16 cellular contexts compared by ENCODE assay signal in genomic region chr3:171862993-171863521, GRCh38. TPM values are rescaled to one million over a fixed set of nuclear protein-coding genes. Genes with fewer than 3 reads are reported as not detected.
A peak's percentile ranks its signal among the peaks of the same experiment; 100 is the strongest.
DNase-seq lines count a peak whose midpoint lies in the region; ATAC-seq and TF ChIP-seq lines count a peak whose summit lies in the region.
"Had no signal": no experiment of that assay in that cellular context is flagged by ENCODE, and none has a peak within 500 bp of the region (broad histone marks: within the 10 kb centered on the region; RNA-seq: fewer than 3 reads in every experiment).

No MANE protein-coding gene starts in this region.

- no peak overlapping the region for H3K4me3 Mint-ChIP-seq in activated naive CD8-positive, alpha-beta T cell treated with anti-CD3 and anti-CD28 coated beads, Interleukin-2, amount 50 U/mL, for 24 hours
- H3K4me3 Mint-ChIP-seq in activated naive CD8-positive, alpha-beta T cell treated with anti-CD3 and anti-CD28 coated beads for 36 hours = no peak overlapping the region
- H3K4me3 Mint-ChIP-seq: activated CD4-positive, alpha-beta T cell treated with anti-CD3 and anti-CD28 coated beads, Interleukin-2, amount 10 ng/mL, durations not matched to agents 7 days and 5 days; activated T-helper 1 cell treated with anti-CD3 and anti-CD28 coated beads, Interleukin-12 subunit alpha, Interleukin-12 subunit beta, Interleukin-2, Interleukin-4 antibody, amounts not matched to agents 30 ng/mL and 10 ng/mL and 1 ng/mL, durations not matched to agents 14 hours and 24 hours and 36 hours had no signal

- no peak for TF ChIP-seq POLR2A in uterus (IDR thresholded peaks at IDR 0.05)

- no peaks in the 10 kb centered on the region for H3K27me3 ChIP-seq in uterus
- no peaks in the 10 kb centered on the region for H3K27me3 ChIP-seq in GM23248 (replicated peaks; ENCODE audit: insufficient read depth)
- no peaks in the 10 kb centered on the region for H3K27me3 ChIP-seq in right cardiac atrium (ENCODE audit: control insufficient read depth, insufficient read depth)

- H3K9me2 ChIP-seq in GM23248 (ENCODE audit: insufficient read depth) = no peaks in the 10 kb centered on the region

- H3K9ac ChIP-seq in GM23248 = no peak overlapping the region

- no peaks in the 10 kb centered on the region for H4K20me1 ChIP-seq in GM23248 (ENCODE audit: insufficient read depth)

- DNase-seq in activated naive CD8-positive, alpha-beta T cell treated with anti-CD3 and anti-CD28 coated beads, Interleukin-2, amount 50 U/mL, for 24 hours = no peak
- DNase-seq in activated naive CD8-positive, alpha-beta T cell treated with anti-CD3 and anti-CD28 coated beads for 36 hours = no peak
- peak; percentile 76 for DNase-seq in dedifferentiated amniotic fluid mesenchymal stem cell (ENCODE audit: extremely low spot score)
- DNase-seq in uterus = no peak
- no peak for DNase-seq in GM23248
- DNase-seq in right cardiac atrium = no peak
- DNase-seq: activated CD4-positive, alpha-beta T cell treated with anti-CD3 and anti-CD28 coated beads, Interleukin-2, amount 10 ng/mL, durations not matched to agents 7 days and 5 days; mucosa of descending colon had no signal

- peaks cover 3% of the 10 kb centered on the region for H3K9me3 Mint-ChIP-seq in activated naive CD8-positive, alpha-beta T cell treated with anti-CD3 and anti-CD28 coated beads, Interleukin-2, amount 50 U/mL, for 24 hours
- peaks cover 5% of the 10 kb centered on the region for H3K9me3 Mint-ChIP-seq in activated naive CD8-positive, alpha-beta T cell treated with anti-CD3 and anti-CD28 coated beads for 36 hours

- no peak overlapping the region for H2AFZ ChIP-seq in GM23248

- H3K36me3 Mint-ChIP-seq in activated naive CD8-positive, alpha-beta T cell treated with anti-CD3 and anti-CD28 coated beads, Interleukin-2, amount 50 U/mL, for 24 hours (ENCODE audit: low read depth) = peaks cover 2% of the 10 kb centered on the region
- H3K36me3 Mint-ChIP-seq in activated naive CD8-positive, alpha-beta T cell treated with anti-CD3 and anti-CD28 coated beads for 36 hours = no peaks in the 10 kb centered on the region
- H3K36me3 Mint-ChIP-seq: brain had no signal

- no peak for TF ChIP-seq CTCF in uterus (IDR thresholded peaks at IDR 0.05)

- H3K27me3 Mint-ChIP-seq in activated naive CD8-positive, alpha-beta T cell treated with anti-CD3 and anti-CD28 coated beads, Interleukin-2, amount 50 U/mL, for 24 hours = peaks cover 6% of the 10 kb centered on the region
- no peaks in the 10 kb centered on the region for H3K27me3 Mint-ChIP-seq in activated naive CD8-positive, alpha-beta T cell treated with anti-CD3 and anti-CD28 coated beads for 36 hours
- H3K27me3 Mint-ChIP-seq: brain had no signal

- ATAC-seq in activated naive CD8-positive, alpha-beta T cell treated with anti-CD3 and anti-CD28 coated beads, Interleukin-2, amount 50 U/mL, for 24 hours = peak; percentile 33
- no peak for ATAC-seq in GM18511 (IDR thresholded peaks at IDR 0.05; ENCODE audit: unreplicated experiment)
- ATAC-seq in right cardiac atrium = no peak
- ATAC-seq: A549, mucosa of descending colon, sciatic nerve had no signal

- in situ Hi-C loops in GM23248 (cut with MboI) = no loop called here

- H3K79me2 ChIP-seq in GM23248 (ENCODE audit: insufficient read depth) = no peaks in the 10 kb centered on the region

- no peak overlapping the region for H3K4me2 ChIP-seq in GM23248 (ENCODE audit: unreplicated experiment)
- H3K4me2 ChIP-seq: A549 had no signal

- H3K27ac ChIP-seq in mesodermal cell (ENCODE audit: low read depth, low read length, severe bottlenecking) (peak overlapping the region; percentile 31), uterus (peak overlapping the region; percentile 43 to 61), GM23248 (no peak overlapping the region), right cardiac atrium (ENCODE audit: low read length) (no peak overlapping the region)
- H3K27ac ChIP-seq: A549 had no signal

- no peaks in the 10 kb centered on the region for H3K36me3 ChIP-seq in mesodermal cell (ENCODE audit: control insufficient read depth, insufficient read depth, low read length)
- H3K36me3 ChIP-seq in uterus = no peaks in the 10 kb centered on the region
- H3K36me3 ChIP-seq in GM23248 (ENCODE audit: low read depth) = no peaks in the 10 kb centered on the region

- intact Hi-C loops in uterus (cut with DNase I; ENCODE audit: low total_unique reads) = no loop called here
- intact Hi-C loops in right cardiac atrium (cut with DNase I) = no loop called here

- no peaks in the 10 kb centered on the region for H3F3A ChIP-seq in GM23248 (ENCODE audit: insufficient read depth)

- WGBS in mesodermal cell (ENCODE audit: insufficient coverage in 2 of 2), 2 experiments = 51 to 65% methylated on average over 4 to 7 of the region's 11 CpGs
- WGBS in GM23248 (ENCODE audit: low coverage in 1 of 2, low lambda C conversion rate in 2 of 2, missing lambda C conversion rate in 2 of 2), 2 experiments = 64 to 67% methylated on average over 11 of the region's 11 CpGs
- WGBS in right cardiac atrium = 36% methylated on average over 11 of the region's 11 CpGs

- H3K4me1 Mint-ChIP-seq in activated naive CD8-positive, alpha-beta T cell treated with anti-CD3 and anti-CD28 coated beads, Interleukin-2, amount 50 U/mL, for 24 hours = no peaks in the 10 kb centered on the region
- peaks cover 1% of the 10 kb centered on the region for H3K4me1 Mint-ChIP-seq in activated naive CD8-positive, alpha-beta T cell treated with anti-CD3 and anti-CD28 coated beads for 36 hours

- H3K9me3 ChIP-seq in mesodermal cell (ENCODE audit: control insufficient read depth, low read length) (no peaks in the 10 kb centered on the region), uterus (no peaks in the 10 kb centered on the region), GM23248 (ENCODE audit: low read depth) (no peaks in the 10 kb centered on the region), right cardiac atrium (ENCODE audit: control insufficient read depth, low read length) (no peaks in the 10 kb centered on the region)
- H3K9me3 ChIP-seq: A549, mucosa of descending colon had no signal

- H3K4me1 ChIP-seq in mesodermal cell (ENCODE audit: control insufficient read depth, insufficient read depth, low read length, poor library complexity, severe bottlenecking) (peaks cover 19% of the 10 kb centered on the region), uterus (no peaks in the 10 kb centered on the region), GM23248 (ENCODE audit: insufficient read depth) (0 out of 2 replicates have a peak, but pooled peaks cover 9% of the 10 kb centered on the region), right cardiac atrium (ENCODE audit: control insufficient read depth, insufficient read depth, low read length) (peaks cover 4% of the 10 kb centered on the region)
- H3K4me1 ChIP-seq: A549 had no signal

- no peak overlapping the region for H3K27ac Mint-ChIP-seq in activated naive CD8-positive, alpha-beta T cell treated with anti-CD3 and anti-CD28 coated beads, Interleukin-2, amount 50 U/mL, for 24 hours
- no peak overlapping the region for H3K27ac Mint-ChIP-seq in activated naive CD8-positive, alpha-beta T cell treated with anti-CD3 and anti-CD28 coated beads for 36 hours
- H3K27ac Mint-ChIP-seq: activated CD4-positive, alpha-beta T cell treated with anti-CD3 and anti-CD28 coated beads, Interleukin-2, amount 10 ng/mL, durations not matched to agents 7 days and 5 days; activated T-helper 1 cell treated with anti-CD3 and anti-CD28 coated beads, Interleukin-12 subunit alpha, Interleukin-12 subunit beta, Interleukin-2, Interleukin-4 antibody, amounts not matched to agents 30 ng/mL and 10 ng/mL and 1 ng/mL, durations not matched to agents 14 hours and 24 hours and 36 hours had no signal

- H3K4me3 ChIP-seq in mesodermal cell (ENCODE audit: extremely low read depth, insufficient read depth, low read length, poor library complexity, severe bottlenecking) (no peak overlapping the region), uterus (no peak overlapping the region), GM23248 (no peak overlapping the region), right cardiac atrium (ENCODE audit: low read length) (no peak overlapping the region)
- H3K4me3 ChIP-seq: A549, mucosa of descending colon had no signal

RNA-seq across cellular contexts. Expression of gene TMEM212, which starts 19.9 kb away (rescaled TPM):
- not detected for total RNA-seq in activated naive CD8-positive, alpha-beta T cell treated with anti-CD3 and anti-CD28 coated beads for 36 hours
- polyA plus RNA-seq in mesodermal cell (2013, experiment 1 of 2) = not detected
- polyA plus RNA-seq in mesodermal cell (2013, experiment 2 of 2) = not detected
- 1 to 10 TPM in 1 of 4 donors, not detected in 3; 1.2 TPM for total RNA-seq in uterus
- total RNA-seq in GM23248 (2014; rRNA removed; shearing (Covaris generic)) = not detected in 2 replicates
- not detected in 2 replicates for polyA plus RNA-seq in GM23248 (2016; fragmentation: Nextera tagmentation; extraction: Ambion mirVana)
- total RNA-seq in right cardiac atrium = not detected
- polyA plus RNA-seq in right cardiac atrium = not detected
- total RNA-seq: activated CD4-positive, alpha-beta T cell treated with anti-CD3 and anti-CD28 coated beads, Interleukin-2, amount 10 ng/mL, durations not matched to agents 7 days and 5 days; activated T-helper 1 cell treated with anti-CD3 and anti-CD28 coated beads, Interleukin-12 subunit alpha, Interleukin-12 subunit beta, Interleukin-2, Interleukin-4 antibody, amounts not matched to agents 30 ng/mL and 10 ng/mL and 1 ng/mL, durations not matched to agents 14 hours and 24 hours and 36 hours; mucosa of descending colon; sciatic nerve; T-helper 1 cell treated with Interleukin-12 subunit alpha and Interleukin-12 subunit beta and Interleukin-4 antibody, amounts not matched to agents 30 ng/mL and 1 ng/mL, for 36 hours; temporal lobe had no signal
- polyA plus RNA-seq: A549 had no signal

RNA-seq across cellular contexts. Expression of gene PLD1, which starts 52.8 kb away (rescaled TPM):
- under 1 TPM; 0.18 to 0.52 TPM for total RNA-seq in activated naive CD8-positive, alpha-beta T cell treated with anti-CD3 and anti-CD28 coated beads for 36 hours
- polyA plus RNA-seq in mesodermal cell (2013, experiment 1 of 2) = 15.1 TPM
- polyA plus RNA-seq in mesodermal cell (2013, experiment 2 of 2) = 20.3 TPM
- total RNA-seq in uterus (10 to 100 TPM; 15.6 to 94.8 (median 30.8) TPM), right cardiac atrium (10 to 100 TPM; 49.0 to 79.5 (median 59.9) TPM)
- total RNA-seq in GM23248 (2014; rRNA removed; shearing (Covaris generic)) = 1.8 and 4.6 TPM in 2 replicates
- polyA plus RNA-seq in GM23248 (2016; fragmentation: Nextera tagmentation; extraction: Ambion mirVana) (3.0 and 3.6 TPM in 2 replicates), right cardiac atrium (17.0 TPM)

Comparison
In these comparisons a context has a peak if more than half of its experiments do, and no peak if none do; other contexts are left out.
1. H3K27ac ChIP-seq: peak in mesodermal cell (single experiment) and uterus (2 of 2); none in GM23248 (single experiment) and right cardiac atrium (single experiment).